In genomic region chr10:113103131-113103830, GRCh38 we compare ENCODE assay signal across 18 cellular contexts.
DNase-seq lines count a peak whose midpoint lies in the region; ATAC-seq and TF ChIP-seq lines count a peak whose summit lies in the region.
"Had no signal": no experiment of that assay in that cellular context is flagged by ENCODE, and none has a peak within 500 bp of the region (broad histone marks: within the 10 kb centered on the region; RNA-seq: fewer than 3 reads in every experiment).

No MANE protein-coding gene starts in this region.

- peaks cover 48% of the 10 kb centered on the region for H3K4me1 Mint-ChIP-seq in WTC11
- H3K4me1 Mint-ChIP-seq in mesothelial cell of epicardium: peaks cover 55% of the 10 kb centered on the region

- POLR2A ChIA-PET in WTC11 (lab: Charles Lee): interaction anchor here (0.5 kb wide), 1 partner anchor 60 kb away, joined by 3 read pairs; no protein-coding TSS in a partner anchor

- H3K9me3 Mint-ChIP-seq in WTC11 (no peaks in the 10 kb centered on the region), mesothelial cell of epicardium (peaks cover 4% of the 10 kb centered on the region)

- CTCF ChIA-PET in WTC11 (lab: Charles Lee): no interaction called here

- ATAC-seq in WTC11 (no peak), left ventricle myocardium superior (no peak), left cardiac atrium (no peak)
- ATAC-seq: body of pancreas had no signal

- no peak for TF ChIP-seq CTCF in WTC11 (IDR thresholded peaks at IDR 0.05)
- no peak for TF ChIP-seq CTCF in mesothelial cell of epicardium (IDR thresholded peaks at IDR 0.05; ENCODE audit: unreplicated experiment)
- TF ChIP-seq CTCF in thyroid gland (IDR thresholded peaks at IDR 0.05): no peak

- peaks cover 51% of the 10 kb centered on the region for H4K20me1 ChIP-seq in BLaER1

- peak overlapping the region; percentile 65 for H3K4me2 ChIP-seq in BLaER1

- H3K27ac ChIP-seq in BLaER1: 0 out of 2 replicates have a peak overlapping the region, but pooled peaks have one; percentile 12
- no peak overlapping the region for H3K27ac ChIP-seq in thyroid gland
- H3K27ac ChIP-seq: body of pancreas, prostate gland, SJCRH30 had no signal

- H3K27ac Mint-ChIP-seq in WTC11: peak overlapping the region; percentile 31; the same call in 1 of the 2 replicates
- H3K27ac Mint-ChIP-seq in mesothelial cell of epicardium: peak overlapping the region; percentile 59

- H3K36me3 ChIP-seq in BLaER1 (peaks cover 40% of the 10 kb centered on the region), thyroid gland (no peaks in the 10 kb centered on the region)
- H3K36me3 ChIP-seq: prostate gland had no signal

- H3K4me3 Mint-ChIP-seq in WTC11: no peak overlapping the region
- H3K4me3 Mint-ChIP-seq in mesothelial cell of epicardium: no peak overlapping the region

- H3K4me1 ChIP-seq in BLaER1 (peaks cover 45% of the 10 kb centered on the region), thyroid gland (peaks cover 14 to 29% of the 10 kb centered on the region in 2 donors)
- H3K4me1 ChIP-seq: prostate gland had no signal

- in situ Hi-C loops in KBM-7 (cut with MboI; ENCODE audit: low pct_unique_long_range_greater_than_20kb, low sequenced_read_pairs): no loop called here

- H3K27me3 Mint-ChIP-seq in WTC11 (ENCODE audit: low read depth) (no peaks in the 10 kb centered on the region), mesothelial cell of epicardium (ENCODE audit: low read depth) (no peaks in the 10 kb centered on the region)

- H3K27me3 ChIP-seq in BLaER1 (no peaks in the 10 kb centered on the region), thyroid gland (no peaks in the 10 kb centered on the region)
- H3K27me3 ChIP-seq: body of pancreas, SJCRH30 had no signal

- no peak overlapping the region for H3K4me3 ChIP-seq in BLaER1
- H3K4me3 ChIP-seq in thyroid gland (replicated peaks in 1 of 3): no peak overlapping the region
- H3K4me3 ChIP-seq: body of pancreas, prostate gland, SJCRH30 had no signal

- DNase-seq in KBM-7 (peak; percentile 62), WTC11 (ENCODE audit: low spot score) (no peak), mesothelial cell of epicardium (ENCODE audit: low spot score in 2 of 2, unreplicated experiment in 2 of 2) (no peak), thyroid gland (no peak), left ventricle myocardium superior (no peak), left cardiac atrium (no peak)
- no peak for DNase-seq in NK-92 treated with Interleukin-12 subunit alpha and Interleukin-12 subunit beta, amount 100 ng/mL, for 24 hours (lab: John Stamatoyannopoulos, UW)
- DNase-seq: activated gamma-delta T cell treated with Interleukin-2 at 50 U/mL for 16 hours; AML-193; body of pancreas; DMS53; effector CD8-positive, alpha-beta T cell; kidney glomerular epithelial cell; NCI-H146; NCI-H774; SJCRH30 had no signal

- H3K36me3 Mint-ChIP-seq in WTC11 (peaks cover 27% of the 10 kb centered on the region), mesothelial cell of epicardium (peaks cover 12% of the 10 kb centered on the region)

- no peak for TF ChIP-seq POLR2A in thyroid gland (IDR thresholded peaks at IDR 0.05)

- H3K9me3 ChIP-seq in BLaER1 (peaks cover 16% of the 10 kb centered on the region), thyroid gland (no peaks in the 10 kb centered on the region)
- H3K9me3 ChIP-seq: body of pancreas, prostate gland, SJCRH30 had no signal

- H3K9ac ChIP-seq in BLaER1: no peak overlapping the region

- 79 to 80% methylated on average over 8 of the region's 8 CpGs for WGBS in thyroid gland, 2 donors

- intact Hi-C loops in thyroid gland (cut with DNase I): loop anchor here (10.0 kb wide), 1 partner anchor 78 kb away; no protein-coding TSS in a partner anchor
- intact Hi-C loops in left ventricle myocardium superior (cut with micrococcal nuclease): no loop called here
- intact Hi-C loops in left cardiac atrium (cut with DNase I): no loop called here

TF ChIP-seq in WTC11, 78 proteins besides CTCF, POLR2A, EP300 and RAD21:
- TF ChIP-seq ZNF423 (CRISPR knock-in tag; IDR thresholded peaks at IDR 0.05) (no peak), EMX1 (CRISPR knock-in tag; IDR thresholded peaks at IDR 0.05) (no peak), ETV6 (CRISPR knock-in tag; IDR thresholded peaks at IDR 0.05) (no peak), CDX4 (CRISPR knock-in tag; IDR thresholded peaks at IDR 0.05; ENCODE audit: borderline replicate concordance) (no peak), ARID4B (CRISPR knock-in tag; IDR thresholded peaks at IDR 0.05; ENCODE audit: borderline replicate concordance) (no peak), SMAD4 (CRISPR knock-in tag; IDR thresholded peaks at IDR 0.05) (no peak), ZNF317 (CRISPR knock-in tag; IDR thresholded peaks at IDR 0.05; ENCODE audit: borderline replicate concordance, low read depth) (no peak), ZNF416 (CRISPR knock-in tag; IDR thresholded peaks at IDR 0.05) (no peak), ZNF138 (CRISPR knock-in tag; conservative IDR thresholded peaks at IDR 0.05) (no peak), JAZF1 (CRISPR knock-in tag; IDR thresholded peaks at IDR 0.05) (no peak), ZNF263 (CRISPR knock-in tag; IDR thresholded peaks at IDR 0.05; ENCODE audit: low read depth) (no peak), GRHL2 (CRISPR knock-in tag; IDR thresholded peaks at IDR 0.05; ENCODE audit: insufficient replicate concordance, severe bottlenecking) (no peak), CREM (CRISPR knock-in tag; IDR thresholded peaks at IDR 0.05) (no peak), E2F4 (CRISPR knock-in tag; IDR thresholded peaks at IDR 0.05; ENCODE audit: borderline replicate concordance, low read depth) (no peak), TP53 (CRISPR knock-in tag; IDR thresholded peaks at IDR 0.05) (no peak)
